In the genomic region with DNA sequence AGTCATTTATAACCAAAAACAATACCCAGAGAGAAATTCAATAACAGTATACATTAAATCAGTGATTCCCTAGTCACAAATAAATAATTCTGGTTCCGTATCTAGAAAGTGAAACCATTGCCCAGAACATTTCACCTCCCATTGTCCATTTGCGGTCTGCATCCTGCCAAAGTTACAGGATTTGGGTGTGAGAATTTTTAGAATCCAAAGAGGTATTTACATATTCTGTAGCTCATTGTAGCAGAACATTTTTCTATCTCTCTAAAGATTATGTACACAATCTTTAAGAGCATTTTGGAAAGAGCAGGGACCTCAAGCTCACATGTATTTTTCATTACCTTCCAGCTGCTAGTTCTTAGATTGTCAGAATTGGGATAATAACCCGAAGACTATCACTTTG, we compare ENCODE assay signal across 13 cellular contexts.
DNase-seq lines count a peak whose midpoint lies in the region; TF ChIP-seq lines count a peak whose summit lies in the region.
"Had no signal": no experiment of that assay in that cellular context is flagged by ENCODE, and none has a peak within 500 bp of the region (broad histone marks: within the 10 kb centered on the region; RNA-seq: fewer than 3 reads in every experiment).

No MANE protein-coding gene starts in this region.

- H3K27me3 ChIP-seq in adipocyte (replicated peaks; ENCODE audit: control insufficient read depth, insufficient read depth, low read length) (peaks cover 9% of the 10 kb centered on the region), smooth muscle cell (ENCODE audit: low read depth) (peaks cover 37% of the 10 kb centered on the region)
- H3K27me3 ChIP-seq: BE2C had no signal

- no peaks in the 10 kb centered on the region for H3K79me2 ChIP-seq in smooth muscle cell (ENCODE audit: low read depth)

- peak overlapping the region; percentile 91 for H3K27ac Mint-ChIP-seq in glutamatergic neuron (ENCODE audit: unreplicated experiment)
- H3K27ac Mint-ChIP-seq: HFFc6 had no signal

- H3K36me3 ChIP-seq in adipocyte (ENCODE audit: control insufficient read depth, insufficient read depth, low read length, severe bottlenecking): no peaks in the 10 kb centered on the region
- H3K36me3 ChIP-seq in smooth muscle cell (ENCODE audit: low read depth): no peaks in the 10 kb centered on the region
- H3K36me3 ChIP-seq: BE2C had no signal

- H3K4me3 ChIP-seq in adipocyte (ENCODE audit: low read length) (peak overlapping the region; percentile 9), smooth muscle cell (no peak overlapping the region)

- peak; percentile 61 for DNase-seq in G401 (ENCODE audit: low spot score)
- no peak for DNase-seq in adipocyte (ENCODE audit: low read depth)
- DNase-seq in glutamatergic neuron: no peak
- DNase-seq in smooth muscle cell (lab: John Stamatoyannopoulos, UW; ENCODE audit: unreplicated experiment): no peak
- no peak for DNase-seq in head of caudate nucleus
- no peak for DNase-seq in stimulated activated naive CD4-positive, alpha-beta T cell treated with Interleukin-2 at 50 U/mL for 16 hours (lab: John Stamatoyannopoulos, UW)
- no peak for DNase-seq in inferior parietal cortex (ENCODE audit: extremely low spot score)
- DNase-seq: BE2C; CD4-positive, alpha-beta memory T cell; DMS53; HCEC 1CT; HFFc6 had no signal

- no peaks in the 10 kb centered on the region for H3F3A ChIP-seq in smooth muscle cell (ENCODE audit: low read depth)

- H3K4me1 ChIP-seq in adipocyte (ENCODE audit: control insufficient read depth, insufficient read depth, low read length) (peaks cover 4% of the 10 kb centered on the region), smooth muscle cell (ENCODE audit: low read depth) (no peaks in the 10 kb centered on the region)
- H3K4me1 ChIP-seq: BE2C had no signal

- H3K9me3 ChIP-seq in adipocyte (ENCODE audit: control insufficient read depth, low read length): no peaks in the 10 kb centered on the region
- no peaks in the 10 kb centered on the region for H3K9me3 ChIP-seq in smooth muscle cell (replicated peaks; ENCODE audit: low read depth)
- H3K9me3 ChIP-seq: BE2C had no signal

- 88% methylated on average over 3 of the region's 3 CpGs for WGBS in smooth muscle cell (ENCODE audit: low lambda C conversion rate)

- peaks cover 31% of the 10 kb centered on the region for H3K4me1 Mint-ChIP-seq in glutamatergic neuron (ENCODE audit: low read depth, unreplicated experiment)
- H3K4me1 Mint-ChIP-seq: CD4-positive, alpha-beta memory T cell had no signal

- no peak overlapping the region for H2AFZ ChIP-seq in smooth muscle cell (ENCODE audit: low read depth)

- peaks cover 1% of the 10 kb centered on the region for H3K9me3 Mint-ChIP-seq in glutamatergic neuron (ENCODE audit: unreplicated experiment)

- in situ Hi-C loops in G401 (cut with HindIII; ENCODE audit: low sequenced_read_pairs): no loop called here

- no peak overlapping the region for H3K4me3 Mint-ChIP-seq in glutamatergic neuron (ENCODE audit: unreplicated experiment)
- H3K4me3 Mint-ChIP-seq: CD4-positive, alpha-beta memory T cell; HFFc6 had no signal

- H3K27me3 Mint-ChIP-seq in glutamatergic neuron (ENCODE audit: unreplicated experiment): no peaks in the 10 kb centered on the region
- H3K27me3 Mint-ChIP-seq: CD4-positive, alpha-beta memory T cell had no signal

- no peak overlapping the region for H3K27ac ChIP-seq in smooth muscle cell (ENCODE audit: low read depth)
- H3K27ac ChIP-seq: C4-2B had no signal

- no peaks in the 10 kb centered on the region for H4K20me1 ChIP-seq in smooth muscle cell (ENCODE audit: low read depth)

- intact Hi-C loops in head of caudate nucleus (cut with DNase I): no loop called here

- TF ChIP-seq CTCF in glutamatergic neuron (IDR thresholded peaks at IDR 0.05; ENCODE audit: partially characterized antibody, unreplicated experiment) (no peak), smooth muscle cell (IDR thresholded peaks at IDR 0.05; ENCODE audit: borderline replicate concordance, insufficient read depth, poor library complexity, severe bottlenecking) (no peak)

- H3K36me3 Mint-ChIP-seq in glutamatergic neuron (ENCODE audit: unreplicated experiment): no peaks in the 10 kb centered on the region
- H3K36me3 Mint-ChIP-seq: CD4-positive, alpha-beta memory T cell had no signal

- H3K9ac ChIP-seq in adipocyte (ENCODE audit: low read length) (no peak overlapping the region), smooth muscle cell (ENCODE audit: low read depth) (no peak overlapping the region)

- H3K4me2 ChIP-seq in smooth muscle cell: peak overlapping the region; percentile 60
